ENCODE assay signal across 29 cellular contexts in genomic region chr20:40205971-40206370, GRCh38.
"Had no signal": no experiment of that assay in that cellular context is flagged by ENCODE, and none has a peak within 500 bp of the region (broad histone marks: within the 10 kb centered on the region; RNA-seq: fewer than 3 reads in every experiment).

No MANE protein-coding gene starts in this region.

- H2AFZ ChIP-seq: neural progenitor cell had no signal

- H3K4me3 Mint-ChIP-seq: mesothelial cell of epicardium; naive B cell; natural killer cell; nephron progenitor cell; neural progenitor cell; stimulated activated memory B cell treated with anti-CD40 and anti-IgM and Interleukin-4, amounts not matched to agents 10 μg/mL and 1 μg/mL and 100 μg/mL, for 72 hours; stimulated activated naive CD8-positive, alpha-beta T cell treated with anti-CD3 and anti-CD28 coated beads, Interleukin-15, amount 100 ng/mL, for 72 hours had no signal

- H3K4me3 ChIP-seq: left ventricle myocardium inferior, lung, neural progenitor cell, ovary, right atrium auricular region, right lobe of liver, smooth muscle cell, tibial nerve, upper lobe of right lung had no signal

- DNase-seq: hippocampal formation; left colon; left ventricle myocardium inferior; mesendoderm; naive B cell; natural killer cell; nephron progenitor cell; occipital lobe; ovary; right lobe of liver; stimulated activated CD4-positive, alpha-beta T cell treated with anti-CD3 and anti-CD28 coated beads, Interleukin-1b, Interleukin-23, amount 100 ng/mL, for 48 hours; stimulated activated CD4-positive, alpha-beta T cell treated with anti-CD3 and anti-CD28 coated beads, Interleukin-2, amount 100 ng/mL, for 48 hours; stimulated activated CD4-positive, alpha-beta T cell treated with anti-CD3 and anti-CD28 coated beads, Interleukin-4, amount 100 ng/mL, for 4 hours; stimulated activated CD8-positive, alpha-beta memory T cell treated with anti-CD3 and anti-CD28 coated beads, Interleukin-4, amount 100 ng/mL, for 48 hours; stimulated activated naive CD4-positive, alpha-beta T cell treated with Interleukin-2 at 50 U/mL for 16 hours; stimulated activated naive CD8-positive, alpha-beta T cell treated with anti-CD3 and anti-CD28 coated beads, Interleukin-15, amount 100 ng/mL, for 72 hours; substantia nigra; upper lobe of right lung had no signal

- H3K27me3 Mint-ChIP-seq: stimulated activated naive CD8-positive, alpha-beta T cell treated with anti-CD3 and anti-CD28 coated beads, Interleukin-15, amount 100 ng/mL, for 72 hours had no signal

- H3K4me1 ChIP-seq: neural progenitor cell, right atrium auricular region, right lobe of liver, upper lobe of right lung had no signal

- H3K36me3 ChIP-seq: left ventricle myocardium inferior, neural progenitor cell, neutrophil, ovary, right atrium auricular region, right lobe of liver, tibial nerve, upper lobe of right lung had no signal

- H3K27me3 ChIP-seq: neural progenitor cell, neutrophil, ovary, right atrium auricular region, right lobe of liver, tibial nerve, upper lobe of right lung had no signal

- H3K36me3 Mint-ChIP-seq: naive B cell; natural killer cell; neural progenitor cell; stimulated activated memory B cell treated with anti-CD40 and anti-IgM and Interleukin-4, amounts not matched to agents 10 μg/mL and 1 μg/mL and 100 μg/mL, for 72 hours had no signal

- H3K27ac ChIP-seq: left ventricle myocardium inferior, neural progenitor cell, neutrophil, ovary, right atrium auricular region, right lobe of liver, upper lobe of right lung had no signal

- H3K27ac Mint-ChIP-seq: mesothelial cell of epicardium; naive B cell; natural killer cell; nephron progenitor cell; neural progenitor cell; progenitor cell of endocrine pancreas; stimulated activated memory B cell treated with anti-CD40 and anti-IgM and Interleukin-4, amounts not matched to agents 10 μg/mL and 1 μg/mL and 100 μg/mL, for 72 hours had no signal

- H3K9ac ChIP-seq: neural progenitor cell had no signal

- H3K4me1 Mint-ChIP-seq: naive B cell; natural killer cell; neural progenitor cell; stimulated activated memory B cell treated with anti-CD40 and anti-IgM and Interleukin-4, amounts not matched to agents 10 μg/mL and 1 μg/mL and 100 μg/mL, for 72 hours; stimulated activated naive CD8-positive, alpha-beta T cell treated with anti-CD3 and anti-CD28 coated beads, Interleukin-15, amount 100 ng/mL, for 72 hours had no signal

- FAIRE-seq: keratinocyte, urothelium cell line had no signal

- H3K9me3 ChIP-seq: neutrophil, ovary, right lobe of liver, tibial nerve, upper lobe of right lung had no signal

- ATAC-seq: left colon; natural killer cell; right lobe of liver; stimulated activated memory B cell treated with anti-CD40 and anti-IgM and Interleukin-4, amounts not matched to agents 10 μg/mL and 1 μg/mL and 100 μg/mL, for 72 hours; stimulated activated naive CD8-positive, alpha-beta T cell treated with anti-CD3 and anti-CD28 coated beads, Interleukin-15, amount 100 ng/mL, for 72 hours; upper lobe of right lung had no signal

- H3K4me2 ChIP-seq: neural progenitor cell, smooth muscle cell had no signal
